In the genomic region with DNA sequence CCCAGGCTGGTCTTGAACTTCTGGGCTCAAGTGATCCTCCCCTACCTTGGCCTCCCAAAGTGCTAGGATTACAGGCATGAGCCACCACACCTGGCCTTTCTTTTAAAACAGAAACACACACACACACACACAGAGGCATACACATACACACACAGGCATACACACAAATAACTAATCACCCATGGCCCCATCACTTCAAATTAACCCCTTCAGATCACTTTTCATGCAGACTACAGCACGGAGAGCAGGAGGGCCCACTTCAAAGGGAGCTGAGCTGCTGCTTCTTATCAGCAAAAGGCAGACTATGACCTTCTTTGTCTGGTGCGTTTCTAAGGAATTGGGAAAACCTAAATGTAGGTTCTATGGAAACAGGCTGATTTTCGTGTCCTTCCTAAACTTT, we compare ENCODE assay signal across 16 cellular contexts. TPM values are rescaled to one million over a fixed set of nuclear protein-coding genes. Genes with fewer than 3 reads are reported as not detected.
DNase-seq lines count a peak whose midpoint lies in the region; ATAC-seq and TF ChIP-seq lines count a peak whose summit lies in the region.
"Had no signal": no experiment of that assay in that cellular context is flagged by ENCODE, and none has a peak within 500 bp of the region (broad histone marks: within the 10 kb centered on the region; RNA-seq: fewer than 3 reads in every experiment).

No MANE protein-coding gene starts in this region.

- H3K4me1 ChIP-seq in CD4-positive, alpha-beta memory T cell (ENCODE audit: insufficient read depth, low read length) = peaks cover 25% of the 10 kb centered on the region
- H3K4me1 ChIP-seq in HEK293 (ENCODE audit: control insufficient read depth, insufficient read depth, low read length) = peaks cover 3% of the 10 kb centered on the region; the same call in 1 of the 2 replicates
- peaks cover 13 to 20% of the 10 kb centered on the region in 2 donors for H3K4me1 ChIP-seq in naive thymus-derived CD4-positive, alpha-beta T cell (ENCODE audit: control insufficient read depth in 2 of 2, insufficient read depth in 2 of 2, low read length in 2 of 2)

- H3K27me3 ChIP-seq in CD4-positive, alpha-beta memory T cell (ENCODE audit: insufficient read depth, low read length) = no peaks in the 10 kb centered on the region
- H3K27me3 ChIP-seq in naive thymus-derived CD4-positive, alpha-beta T cell (ENCODE audit: control insufficient read depth in 2 of 2, insufficient read depth in 2 of 2, low read length in 2 of 2) = no peaks in the 10 kb centered on the region
- H3K27me3 ChIP-seq: heart left ventricle, testis had no signal

- peaks cover 0 to 3% of the 10 kb centered on the region in 2 donors for H3K36me3 Mint-ChIP-seq in CD4-positive, alpha-beta memory T cell
- H3K36me3 Mint-ChIP-seq in activated naive CD8-positive, alpha-beta T cell = no peaks in the 10 kb centered on the region
- no peaks in the 10 kb centered on the region for H3K36me3 Mint-ChIP-seq in naive thymus-derived CD4-positive, alpha-beta T cell

- H3K27me3 Mint-ChIP-seq in CD4-positive, alpha-beta memory T cell = no peaks in the 10 kb centered on the region
- no peaks in the 10 kb centered on the region for H3K27me3 Mint-ChIP-seq in activated naive CD8-positive, alpha-beta T cell
- H3K27me3 Mint-ChIP-seq in naive thymus-derived CD4-positive, alpha-beta T cell = no peaks in the 10 kb centered on the region

- H3K4me3 Mint-ChIP-seq in CD4-positive, alpha-beta memory T cell = peak overlapping the region; percentile 65 to 83 (median 79)
- peak overlapping the region; percentile 81 for H3K4me3 Mint-ChIP-seq in activated naive CD8-positive, alpha-beta T cell
- H3K4me3 Mint-ChIP-seq in naive thymus-derived CD4-positive, alpha-beta T cell = peak overlapping the region; percentile 58 to 81 (median 69)

- intact Hi-C loops in CD4-positive, alpha-beta memory T cell (cut with micrococcal nuclease) = no loop called here
- intact Hi-C loops in naive thymus-derived CD4-positive, alpha-beta T cell (cut with micrococcal nuclease) = loop anchor here in 1 of 2 donors (10.0 kb wide), 1 partner anchor 62 kb away; the partner anchor contains the start of gene TMEM204
- intact Hi-C loops in left ventricle myocardium superior (cut with micrococcal nuclease) = no loop called here

- H3K36me3 ChIP-seq in CD4-positive, alpha-beta memory T cell (ENCODE audit: insufficient read depth, low read length) = no peaks in the 10 kb centered on the region
- no peaks in the 10 kb centered on the region for H3K36me3 ChIP-seq in HEK293 (ENCODE audit: control insufficient read depth in 2 of 2, insufficient read depth in 1 of 2, low read length in 2 of 2)
- H3K36me3 ChIP-seq in naive thymus-derived CD4-positive, alpha-beta T cell (ENCODE audit: control insufficient read depth in 2 of 3, insufficient read depth in 3 of 3, low read length in 3 of 3) = no peaks in the 10 kb centered on the region
- H3K36me3 ChIP-seq: heart left ventricle had no signal

- peaks cover 9 to 56% (median 33%) of the 10 kb centered on the region in 4 donors for H3K4me1 Mint-ChIP-seq in CD4-positive, alpha-beta memory T cell
- H3K4me1 Mint-ChIP-seq in activated naive CD8-positive, alpha-beta T cell (ENCODE audit: low read depth) = peaks cover 35% of the 10 kb centered on the region
- peaks cover 20 to 60% (median 46%) of the 10 kb centered on the region in 7 donors for H3K4me1 Mint-ChIP-seq in naive thymus-derived CD4-positive, alpha-beta T cell

- POLR2A ChIA-PET in CD4-positive, alpha-beta memory T cell (lab: Charles Lee; ENCODE audit: partially characterized antibody) = interaction anchor here (0.6 to 1.6 kb wide), 4 partner anchors 61 to 206 kb away, joined by 3 to 4 read pairs (median 3); partner anchors contain the start of gene TMEM204
- POLR2A ChIA-PET in HEK293 (lab: Yijun Ruan, JAX) = interaction anchor here (0.7 kb wide), 1 partner anchor 26 kb away, joined by 7 read pairs; no protein-coding TSS in a partner anchor
- POLR2A ChIA-PET in naive thymus-derived CD4-positive, alpha-beta T cell (lab: Charles Lee) = no interaction called here

- no peak for TF ChIP-seq CTCF in HEK293 (tag by site-specific recombination; IDR thresholded peaks at IDR 0.05)

- no peak for DNase-seq in CD4-positive, alpha-beta memory T cell
- no peak for DNase-seq in naive thymus-derived CD4-positive, alpha-beta T cell
- no peak for DNase-seq in left ventricle myocardium superior
- DNase-seq: heart left ventricle, left colon, NCI-H1436, NCI-H526, testis had no signal

- no peaks in the 10 kb centered on the region for H3K9me3 Mint-ChIP-seq in CD4-positive, alpha-beta memory T cell
- no peaks in the 10 kb centered on the region for H3K9me3 Mint-ChIP-seq in activated naive CD8-positive, alpha-beta T cell (ENCODE audit: low read depth)
- no peaks in the 10 kb centered on the region for H3K9me3 Mint-ChIP-seq in naive thymus-derived CD4-positive, alpha-beta T cell

- H3K27ac Mint-ChIP-seq in CD4-positive, alpha-beta memory T cell = peak overlapping the region in 6 of 7 donors; percentile 43 to 92 (median 82)
- H3K27ac Mint-ChIP-seq in activated naive CD8-positive, alpha-beta T cell = no peak overlapping the region
- H3K27ac Mint-ChIP-seq in naive thymus-derived CD4-positive, alpha-beta T cell = peak overlapping the region in 7 of 9 donors; percentile 6 to 87 (median 59)

- H3K27ac ChIP-seq in CD4-positive, alpha-beta memory T cell (ENCODE audit: low read depth, low read length) = no peak overlapping the region
- H3K27ac ChIP-seq in HEK293 (ENCODE audit: extremely low read depth, low read depth, low read length) = no peak overlapping the region
- no peak overlapping the region for H3K27ac ChIP-seq in naive thymus-derived CD4-positive, alpha-beta T cell (ENCODE audit: low read depth, low read length)
- H3K27ac ChIP-seq: testis had no signal

- CTCF ChIA-PET in CD4-positive, alpha-beta memory T cell (lab: Charles Lee; ENCODE audit: partially characterized antibody) = no interaction called here
- CTCF ChIA-PET in HEK293 (lab: Yijun Ruan, JAX) = no interaction called here
- CTCF ChIA-PET in naive thymus-derived CD4-positive, alpha-beta T cell (lab: Charles Lee) = interaction anchor here (0.6 kb wide), 1 partner anchor 101 kb away, joined by 4 read pairs; no protein-coding TSS in a partner anchor

- no peaks in the 10 kb centered on the region for H3K9me3 ChIP-seq in CD4-positive, alpha-beta memory T cell (ENCODE audit: control insufficient read depth in 1 of 2, low read length in 2 of 2)
- H3K9me3 ChIP-seq in HEK293 (ENCODE audit: control insufficient read depth, insufficient read depth, low read depth, low read length) = no peaks in the 10 kb centered on the region
- no peaks in the 10 kb centered on the region for H3K9me3 ChIP-seq in naive thymus-derived CD4-positive, alpha-beta T cell (ENCODE audit: control insufficient read depth in 2 of 3, low read length in 3 of 3)
- H3K9me3 ChIP-seq: heart left ventricle, testis had no signal

- no peak overlapping the region for H3K4me3 ChIP-seq in CD4-positive, alpha-beta memory T cell (ENCODE audit: low read length in 2 of 2)
- no peak overlapping the region for H3K4me3 ChIP-seq in HEK293 (ENCODE audit: low read depth, low read length)
- no peak overlapping the region for H3K4me3 ChIP-seq in naive thymus-derived CD4-positive, alpha-beta T cell (ENCODE audit: low read length)

- ATAC-seq in naive thymus-derived CD4-positive, alpha-beta T cell = no peak
- ATAC-seq in HG03045 (IDR thresholded peaks at IDR 0.05; ENCODE audit: unreplicated experiment) (no peak), HG02981 (IDR thresholded peaks at IDR 0.05; ENCODE audit: unreplicated experiment) (no peak), GM19328 (IDR thresholded peaks at IDR 0.05; ENCODE audit: unreplicated experiment) (no peak), left ventricle myocardium superior (no peak)
- ATAC-seq: heart left ventricle, left colon had no signal

TF ChIP-seq in HEK293, 187 proteins besides CTCF, POLR2A, EP300 and RAD21 (continues in another document):
- TF ChIP-seq, protein P1, sequence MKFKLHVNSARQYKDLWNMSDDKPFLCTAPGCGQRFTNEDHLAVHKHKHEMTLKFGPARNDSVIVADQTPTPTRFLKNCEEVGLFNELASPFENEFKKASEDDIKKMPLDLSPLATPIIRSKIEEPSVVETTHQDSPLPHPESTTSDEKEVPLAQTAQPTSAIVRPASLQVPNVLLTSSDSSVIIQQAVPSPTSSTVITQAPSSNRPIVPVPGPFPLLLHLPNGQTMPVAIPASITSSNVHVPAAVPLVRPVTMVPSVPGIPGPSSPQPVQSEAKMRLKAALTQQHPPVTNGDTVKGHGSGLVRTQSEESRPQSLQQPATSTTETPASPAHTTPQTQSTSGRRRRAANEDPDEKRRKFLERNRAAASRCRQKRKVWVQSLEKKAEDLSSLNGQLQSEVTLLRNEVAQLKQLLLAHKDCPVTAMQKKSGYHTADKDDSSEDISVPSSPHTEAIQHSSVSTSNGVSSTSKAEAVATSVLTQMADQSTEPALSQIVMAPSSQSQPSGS (tag by site-specific recombination; IDR thresholded peaks at IDR 0.05; ENCODE audit: low read depth) = no peak
- no peak for TF ChIP-seq ZNF660 (tag by site-specific recombination; IDR thresholded peaks at IDR 0.05)

RNA-seq across cellular contexts. Expression of gene CLCN7, which starts 1.9 kb away (rescaled TPM):
- 100 to 1,000 TPM; 105 to 111 TPM for total RNA-seq in CD4-positive, alpha-beta memory T cell
- polyA plus RNA-seq in CD4-positive, alpha-beta memory T cell = 10 to 100 TPM; 18.1 to 29.6 TPM
- 100 to 1,000 TPM in 4 of 5 experiments, 10 to 100 TPM in 1; 74.8 to 140 (median 115) TPM for total RNA-seq in naive thymus-derived CD4-positive, alpha-beta T cell
- 10 to 100 TPM; 17.0 to 35.1 TPM for polyA plus RNA-seq in naive thymus-derived CD4-positive, alpha-beta T cell
- total RNA-seq in left ventricle myocardium superior = 53.2 TPM

RNA-seq across cellular contexts. Expression of gene PTX4, which starts 15.8 kb away (rescaled TPM):
- total RNA-seq in CD4-positive, alpha-beta memory T cell = not detected
- polyA plus RNA-seq in CD4-positive, alpha-beta memory T cell = not detected
- under 1 TPM in 2 of 5 experiments, not detected in 3; 0.24 to 0.64 TPM for total RNA-seq in naive thymus-derived CD4-positive, alpha-beta T cell
- polyA plus RNA-seq in naive thymus-derived CD4-positive, alpha-beta T cell = not detected
- total RNA-seq in left ventricle myocardium superior = not detected
- total RNA-seq: left colon had no signal
- polyA plus RNA-seq: endothelial cell of umbilical vein had no signal

RNA-seq across cellular contexts. Expression of gene TELO2, which starts 20.2 kb away (rescaled TPM):
- 10 to 100 TPM; 55.3 to 56.0 TPM for total RNA-seq in CD4-positive, alpha-beta memory T cell
- 10 to 100 TPM; 11.3 to 14.5 TPM for polyA plus RNA-seq in CD4-positive, alpha-beta memory T cell
- 10 to 100 TPM; 46.9 to 58.9 (median 50.3) TPM for total RNA-seq in naive thymus-derived CD4-positive, alpha-beta T cell
- 10 to 100 TPM; 10.5 to 18.7 TPM for polyA plus RNA-seq in naive thymus-derived CD4-positive, alpha-beta T cell
- 21.6 TPM for total RNA-seq in left ventricle myocardium superior

RNA-seq across cellular contexts. Expression of gene CCDC154, which starts 28.6 kb away (rescaled TPM):
- total RNA-seq in CD4-positive, alpha-beta memory T cell = 10 to 100 TPM; 12.1 to 14.7 TPM
- polyA plus RNA-seq in CD4-positive, alpha-beta memory T cell = under 1 TPM in 1 of 2 donors, not detected in 1; 0.13 TPM
- 10 to 100 TPM in 2 of 5 experiments, 1 to 10 TPM in 3; 3.6 to 19.1 (median 8.9) TPM for total RNA-seq in naive thymus-derived CD4-positive, alpha-beta T cell
- polyA plus RNA-seq in naive thymus-derived CD4-positive, alpha-beta T cell = not detected
- 1.6 TPM for total RNA-seq in left ventricle myocardium superior

RNA-seq across cellular contexts. Expression of gene PERCC1, which starts 42.1 kb away (rescaled TPM):
- total RNA-seq in CD4-positive, alpha-beta memory T cell = under 1 TPM; 0.49 to 0.50 TPM
- not detected for polyA plus RNA-seq in CD4-positive, alpha-beta memory T cell
- total RNA-seq in naive thymus-derived CD4-positive, alpha-beta T cell = 1 to 10 TPM in 2 of 5 experiments, under 1 TPM in 2, not detected in 1; 0.77 to 3.4 (median 1.7) TPM
- polyA plus RNA-seq in naive thymus-derived CD4-positive, alpha-beta T cell = not detected
- 0.27 TPM for total RNA-seq in left ventricle myocardium superior
- total RNA-seq: bronchial epithelial cell, endothelial cell of umbilical vein, left colon, skeletal muscle tissue had no signal
- polyA plus RNA-seq: endothelial cell of umbilical vein had no signal
